In the genomic region with DNA sequence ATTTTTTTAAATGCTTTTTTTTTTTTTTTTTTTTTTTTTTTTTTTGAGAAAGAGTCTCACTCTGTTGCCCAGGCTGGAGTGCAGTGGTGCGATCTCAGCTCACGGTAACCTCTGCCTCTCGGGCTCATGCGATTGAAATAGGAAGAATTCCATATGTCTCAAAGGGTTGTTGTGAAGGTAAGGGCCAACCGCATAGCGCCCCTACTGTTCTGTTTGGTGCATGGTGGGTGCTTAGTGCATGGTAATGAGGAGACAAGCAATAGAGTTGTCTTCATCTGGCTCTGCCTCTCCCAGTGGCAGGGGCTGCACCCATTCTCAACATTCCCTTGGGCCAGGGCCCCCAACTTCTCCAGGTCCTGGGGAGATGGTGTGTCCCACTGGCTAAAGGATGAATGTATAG, we compare ENCODE assay signal across 8 cellular contexts.
DNase-seq lines count a peak whose midpoint lies in the region; ATAC-seq and TF ChIP-seq lines count a peak whose summit lies in the region.

No MANE protein-coding gene starts in this region.

- ATAC-seq in HG03175 (IDR thresholded peaks at IDR 0.05; ENCODE audit: unreplicated experiment) = peak; percentile 73
- peak; percentile 55; the same call in 1 of the 3 replicates for ATAC-seq in RWPE2 (ENCODE audit: low read depth)

- no peaks in the 10 kb centered on the region for H3K36me3 ChIP-seq in RWPE2 (ENCODE audit: low read depth)
- H3K36me3 ChIP-seq in ascending aorta = no peaks in the 10 kb centered on the region

- TF ChIP-seq CTCF in RWPE2 (IDR thresholded peaks at IDR 0.05; ENCODE audit: poor library complexity, severe bottlenecking) = peak; percentile 49
- TF ChIP-seq CTCF in ascending aorta (IDR thresholded peaks at IDR 0.05) = peak in 2 of 3 experiments; percentile 10 to 35

- peak; percentile 10 for DNase-seq in NCI-H146 (lab: John Stamatoyannopoulos, UW)
- no peak for DNase-seq in NCI-H146 treated with DMSO at 0.1 percent for 48 hours (lab: John Stamatoyannopoulos, UW; ENCODE audit: unreplicated experiment)
- no peak for DNase-seq in RWPE2 (ENCODE audit: low spot score)
- no peak for DNase-seq in ascending aorta (ENCODE audit: low spot score in 2 of 2)
- DNase-seq in medulla oblongata (ENCODE audit: extremely low spot score) = peak; percentile 17
- no peak for DNase-seq in NCI-H446 treated with DMSO at 0.1 percent for 48 hours (lab: John Stamatoyannopoulos, UW)
- DNase-seq in glomerular visceral epithelial cell (ENCODE audit: extremely low spot score) = no peak

- intact Hi-C loops in ascending aorta (cut with DNase I) = no loop called here

- H3K4me3 ChIP-seq in RWPE2 (ENCODE audit: severe bottlenecking) (no peak overlapping the region), ascending aorta (no peak overlapping the region)

- H3K9me3 ChIP-seq in RWPE2 (ENCODE audit: severe bottlenecking) (no peaks in the 10 kb centered on the region), ascending aorta (no peaks in the 10 kb centered on the region)

- H3K27ac ChIP-seq in RWPE2 (ENCODE audit: poor library complexity, severe bottlenecking) = no peak overlapping the region
- H3K27ac ChIP-seq in ascending aorta = no peak overlapping the region

- no peaks in the 10 kb centered on the region for H3K27me3 ChIP-seq in RWPE2 (ENCODE audit: insufficient read depth, poor library complexity, severe bottlenecking)
- no peaks in the 10 kb centered on the region for H3K27me3 ChIP-seq in ascending aorta

- H3K4me1 ChIP-seq in RWPE2 (ENCODE audit: insufficient read depth, poor library complexity, severe bottlenecking) = no peaks in the 10 kb centered on the region
- H3K4me1 ChIP-seq in ascending aorta = no peaks in the 10 kb centered on the region

Comparison
In these comparisons a context has a peak if more than half of its experiments do, and no peak if none do; other contexts are left out.
1. DNase-seq: peak in NCI-H146 (single experiment) and medulla oblongata (single experiment); none in NCI-H146 treated with DMSO at 0.1 percent for 48 hours (single experiment), RWPE2 (single experiment), ascending aorta (0 of 2), NCI-H446 treated with DMSO at 0.1 percent for 48 hours (single experiment) and glomerular visceral epithelial cell (single experiment).